Comparison of ENCODE assay signal across 8 cellular contexts in the genomic region with DNA sequence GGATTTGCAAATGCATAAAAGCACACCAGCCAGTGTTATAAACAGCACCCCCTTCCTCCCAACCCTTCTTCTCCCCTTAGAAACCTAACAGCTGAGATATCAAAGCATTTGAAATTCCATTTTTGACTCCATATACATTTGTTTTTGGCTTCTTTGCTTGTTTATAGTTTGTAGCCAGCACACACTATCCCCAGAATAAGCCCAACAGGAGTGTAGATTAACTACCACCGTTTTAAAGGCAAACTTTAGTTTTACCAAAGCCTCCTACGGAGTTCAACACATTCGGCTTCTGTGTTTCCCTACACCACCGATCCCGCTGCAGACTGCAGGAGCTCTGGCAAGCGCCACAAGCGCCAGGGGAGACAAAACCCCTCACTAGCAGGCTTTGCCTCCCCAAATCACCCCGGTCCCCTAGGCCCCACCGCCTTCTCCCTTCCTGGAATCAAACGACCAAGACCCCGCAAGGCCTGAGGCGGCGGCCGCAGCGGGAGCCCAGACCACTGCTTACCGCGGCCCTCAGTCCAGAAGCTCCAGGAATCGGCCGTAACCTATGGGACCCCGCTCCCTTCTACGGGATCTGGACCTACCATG. TPM values are rescaled to one million over a fixed set of nuclear protein-coding genes. Genes with fewer than 3 reads are reported as not detected.
A peak's percentile ranks its signal among the peaks of the same experiment; 100 is the strongest.
DNase-seq lines count a peak whose midpoint lies in the region; ATAC-seq and TF ChIP-seq lines count a peak whose summit lies in the region.

No MANE protein-coding gene starts in this region.

- TF ChIP-seq CTCF in astrocyte of the spinal cord (IDR thresholded peaks at IDR 0.05; ENCODE audit: low read depth, low read length), result no peak

- in situ Hi-C loops in astrocyte of the spinal cord (cut with HindIII; ENCODE audit: low sequenced_read_pairs), result no loop called here

- intact Hi-C loops in left colon (cut with DNase I, micrococcal nuclease), result no loop called here

- ATAC-seq in GM21526 (IDR thresholded peaks at IDR 0.05; ENCODE audit: low FRiP score, unreplicated experiment), result peak; percentile 7
- ATAC-seq in left colon, result peak; percentile 37
- ATAC-seq in stimulated activated naive CD8-positive, alpha-beta T cell treated with anti-CD3 and anti-CD28 coated beads, Interleukin-15, Interleukin-2, amounts not matched to agents 100 U/mL and 50 U/mL, for 24 hours, result peak; percentile 11

- H3K4me3 ChIP-seq in astrocyte of the spinal cord (ENCODE audit: low read depth, low read length), result peak overlapping the region; percentile 96

- peak; percentile 5 for DNase-seq in EL
- DNase-seq in NAMALWA (ENCODE audit: low spot score), result peak; percentile 58
- DNase-seq in astrocyte of the spinal cord (ENCODE audit: low read depth, low spot score), result no peak
- no peak for DNase-seq in left colon
- peak; percentile 44 for DNase-seq in stimulated activated naive CD8-positive, alpha-beta T cell treated with anti-CD3 and anti-CD28 coated beads, Interleukin-15, Interleukin-2, amounts not matched to agents 100 U/mL and 50 U/mL, for 24 hours
- DNase-seq in NCI-H1092 treated with DMSO at 0.1 percent for 48 hours (lab: John Stamatoyannopoulos, UW), result no peak
- DNase-seq in mesenteric fat pad (ENCODE audit: low spot score), result no peak

RNA-seq across cellular contexts. Expression of a gene that starts 0.4 kb away (rescaled TPM):
- total RNA-seq in left colon, result 100 to 1,000 TPM; 128 to 143 TPM
- total RNA-seq in mesenteric fat pad, result 111 TPM

RNA-seq across cellular contexts. Expression of a gene that starts 45.2 kb away (rescaled TPM):
- total RNA-seq in left colon (10 to 100 TPM; 48.3 to 48.7 TPM), mesenteric fat pad (37.6 TPM)

Comparison
In these comparisons a context has a peak if more than half of its experiments do, and no peak if none do; other contexts are left out.
1. DNase-seq: peak in EL (single experiment), NAMALWA (single experiment) and stimulated activated naive CD8-positive, alpha-beta T cell treated with anti-CD3 and anti-CD28 coated beads, Interleukin-15, Interleukin-2, amounts not matched to agents 100 U/mL and 50 U/mL, for 24 hours (single experiment); none in astrocyte of the spinal cord (single experiment), left colon (0 of 2), NCI-H1092 treated with DMSO at 0.1 percent for 48 hours (single experiment) and mesenteric fat pad (single experiment).
2. Peak in every context shown above with its lines, with median percentiles within 50 percentile points of each other: ATAC-seq.